9 cellular contexts compared by ENCODE assay signal in the genomic region with DNA sequence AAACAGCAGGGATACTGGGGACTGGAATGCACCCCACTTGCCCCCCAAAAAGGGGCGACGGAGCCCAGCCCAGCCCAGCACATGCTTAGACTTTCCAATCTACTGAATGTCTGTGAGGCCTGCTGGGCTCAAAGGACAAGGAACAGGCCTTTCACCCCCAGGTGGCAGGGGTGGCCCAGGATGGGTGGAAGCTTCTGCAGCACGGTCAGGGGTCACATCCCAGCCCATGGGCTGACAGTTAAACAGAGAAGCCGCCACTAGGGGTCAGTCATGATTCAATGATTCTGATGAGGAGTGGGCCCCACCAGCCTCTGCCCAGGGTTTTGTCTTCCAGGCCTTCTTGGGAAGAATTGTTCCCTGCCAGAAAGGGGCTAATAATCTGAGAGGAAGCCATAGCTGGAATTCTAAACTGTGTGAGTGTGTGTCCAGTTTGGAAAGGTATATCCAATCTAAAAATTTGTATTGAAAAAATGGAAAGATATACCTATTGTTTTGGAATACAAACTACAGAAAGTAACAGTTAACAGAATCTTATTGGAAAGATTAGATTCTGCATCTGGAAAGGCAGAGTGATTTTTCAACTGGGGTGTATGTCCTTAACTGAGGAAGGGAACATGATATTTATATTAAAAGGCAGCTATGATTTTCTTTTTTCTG. TPM values are rescaled to one million over a fixed set of nuclear protein-coding genes. Genes with fewer than 3 reads are reported as not detected.
DNase-seq lines count a peak whose midpoint lies in the region; ATAC-seq, FAIRE-seq and TF ChIP-seq lines count a peak whose summit lies in the region.
"Had no signal": no experiment of that assay in that cellular context is flagged by ENCODE, and none has a peak within 500 bp of the region (broad histone marks: within the 10 kb centered on the region; RNA-seq: fewer than 3 reads in every experiment).

No MANE protein-coding gene starts in this region.

- H2BK120ac ChIP-seq in IMR-90 (ENCODE audit: low read depth, low read length), result no peak overlapping the region

- H3K18ac ChIP-seq in IMR-90 (ENCODE audit: low read depth, low read length), result no peak overlapping the region

- intact Hi-C loops in IMR-90 (cut with micrococcal nuclease), result loop anchor here (1.0 to 5.0 kb wide), 3 partner anchors 71 to 546 kb away; no protein-coding TSS in a partner anchor

- H3K56ac ChIP-seq in IMR-90 (ENCODE audit: extremely low read depth, insufficient read depth, low read length), result no peak overlapping the region

- WGBS in IMR-90 (ENCODE audit: extremely low coverage in 2 of 2, insufficient read length in 1 of 2), 2 experiments, result 0% methylated on average over 1 of the region's 4 CpGs; no CpG with 5 or more reads in 1 of the 2 experiments

- H3K9me3 Mint-ChIP-seq in activated naive CD8-positive, alpha-beta T cell treated with anti-CD3 and anti-CD28 coated beads, Interleukin-2, amount 50 U/mL, for 24 hours, result peaks cover under 1% of the 10 kb centered on the region
- no peaks in the 10 kb centered on the region for H3K9me3 Mint-ChIP-seq in immature natural killer cell

- no TSS peak for BruUV-seq in IMR-90 (replicated peaks; lab: Mats Ljungman, UMichigan)

- no peak overlapping the region for H2AK5ac ChIP-seq in IMR-90 (ENCODE audit: low read depth, low read length)

- H3K14ac ChIP-seq in IMR-90 (replicated peaks; ENCODE audit: low read depth, low read length), result no peak overlapping the region

- peak; percentile 58 for TF ChIP-seq RAD21 in IMR-90 (IDR thresholded peaks at IDR 0.05; ENCODE audit: low read length)

- H3K4me3 Mint-ChIP-seq in activated naive CD8-positive, alpha-beta T cell treated with anti-CD3 and anti-CD28 coated beads, Interleukin-2, amount 50 U/mL, for 24 hours, result no peak overlapping the region
- peak overlapping the region in 2 of 5 donors; percentile 9 to 30 for H3K4me3 Mint-ChIP-seq in immature natural killer cell

- no peak overlapping the region for H2BK20ac ChIP-seq in IMR-90 (ENCODE audit: low read depth, low read length)

- no peaks in the 10 kb centered on the region for H3K36me3 Mint-ChIP-seq in activated naive CD8-positive, alpha-beta T cell treated with anti-CD3 and anti-CD28 coated beads, Interleukin-2, amount 50 U/mL, for 24 hours (ENCODE audit: low read depth)
- H3K36me3 Mint-ChIP-seq in immature natural killer cell, result no peaks in the 10 kb centered on the region

- no peaks in the 10 kb centered on the region for H3K36me3 ChIP-seq in IMR-90 (ENCODE audit: control insufficient read depth, insufficient read depth, low read length)

- no peak overlapping the region for H2BK15ac ChIP-seq in IMR-90 (ENCODE audit: low read depth, low read length)

- in situ Hi-C loops in IMR-90 (cut with MboI; ENCODE audit: low sequenced_read_pairs), result no loop called here

- TF ChIP-seq CTCF in IMR-90 (conservative IDR thresholded peaks at IDR 0.05; ENCODE audit: low read depth, low read length), result peak; percentile 59

- H4K91ac ChIP-seq in IMR-90 (ENCODE audit: insufficient read depth, low read depth, low read length), result no peak overlapping the region

- dilution Hi-C loops in IMR-90 (cut with HindIII; ENCODE audit: low sequenced_read_pairs, unreplicated experiment), result no loop called here

- POLR2A ChIA-PET in IMR-90 (lab: Charles Lee; ENCODE audit: unreplicated experiment), result no interaction called here

- no peaks in the 10 kb centered on the region for H3K9me1 ChIP-seq in IMR-90 (ENCODE audit: insufficient read depth, low read length)

- H3K23ac ChIP-seq in IMR-90 (ENCODE audit: low read depth, low read length), result no peak overlapping the region

- no peak overlapping the region for H2AK9ac ChIP-seq in IMR-90 (replicated peaks; ENCODE audit: low read depth, low read length, poor library complexity)

- peaks cover 8% of the 10 kb centered on the region for H3K27me3 Mint-ChIP-seq in activated naive CD8-positive, alpha-beta T cell treated with anti-CD3 and anti-CD28 coated beads, Interleukin-2, amount 50 U/mL, for 24 hours
- peaks cover 3 to 11% (median 9%) of the 10 kb centered on the region in 3 donors for H3K27me3 Mint-ChIP-seq in immature natural killer cell (ENCODE audit: low read depth in 3 of 3)

- peaks cover 50% of the 10 kb centered on the region for H3K27me3 ChIP-seq in IMR-90 (ENCODE audit: control insufficient read depth, insufficient read depth, low read length)

- H3K9ac ChIP-seq in IMR-90 (ENCODE audit: low read depth, low read length), result no peak overlapping the region

- no peak overlapping the region for H3K4me2 ChIP-seq in IMR-90 (ENCODE audit: low read depth, low read length)

- DNase-seq in DMS53 (lab: John Stamatoyannopoulos, UW) (peak; percentile 71), IMR-90 (peak; percentile 19), RCC 7860 (ENCODE audit: low spot score) (peak; percentile 25), immature natural killer cell (peak in 2 of 3 donors; percentile 11 to 13), T1000 (lab: John Stamatoyannopoulos, UW) (no peak)
- DNase-seq in activated naive CD8-positive, alpha-beta T cell treated with anti-CD3 and anti-CD28 coated beads, Interleukin-2, amount 50 U/mL, for 24 hours, result peak; percentile 71
- peak; percentile 57 to 63 for DNase-seq in stimulated activated CD4-positive, alpha-beta T cell treated with anti-CD3 and anti-CD28 coated beads, Interleukin-2, amount 100 ng/mL, for 24 hours

- no peaks in the 10 kb centered on the region for H3K79me1 ChIP-seq in IMR-90 (ENCODE audit: low read depth in 1 of 2, low read length in 2 of 2)

- no peak overlapping the region for H3K27ac Mint-ChIP-seq in activated naive CD8-positive, alpha-beta T cell treated with anti-CD3 and anti-CD28 coated beads, Interleukin-2, amount 50 U/mL, for 24 hours
- no peak overlapping the region for H3K27ac Mint-ChIP-seq in immature natural killer cell

- no peak overlapping the region for H3K4me3 ChIP-seq in IMR-90 (ENCODE audit: insufficient read depth, low read depth, low read length)

- TF ChIP-seq POLR2A in IMR-90 (IDR thresholded peaks at IDR 0.05; ENCODE audit: low read depth, low read length), result no peak

- H3K27ac ChIP-seq in IMR-90 (ENCODE audit: insufficient read depth, low read length), result no peak overlapping the region

- CTCF ChIA-PET in IMR-90 (lab: Yijun Ruan, JAX), result interaction anchor here (0.7 to 1.5 kb wide), 5 partner anchors 13 to 73 kb away, joined by 3 to 6 read pairs (median 3); no protein-coding TSS in a partner anchor

- H4K5ac ChIP-seq in IMR-90 (ENCODE audit: low read depth, low read length), result no peak overlapping the region

- H3K4ac ChIP-seq in IMR-90 (ENCODE audit: low read depth, low read length), result no peak overlapping the region

- peaks cover 5% of the 10 kb centered on the region for H3K4me1 Mint-ChIP-seq in activated naive CD8-positive, alpha-beta T cell treated with anti-CD3 and anti-CD28 coated beads, Interleukin-2, amount 50 U/mL, for 24 hours
- H3K4me1 Mint-ChIP-seq in immature natural killer cell, result peaks cover 0 to 4% of the 10 kb centered on the region in 2 donors

- peak overlapping the region; percentile 61 for H2AFZ ChIP-seq in IMR-90 (replicated peaks; ENCODE audit: low read length, poor library complexity)

- no peak overlapping the region for H2BK5ac ChIP-seq in IMR-90 (ENCODE audit: low read depth, low read length, poor library complexity, severe bottlenecking)

- H4K8ac ChIP-seq in IMR-90 (ENCODE audit: low read depth in 2 of 2, low read length in 2 of 2), result no peak overlapping the region

- ATAC-seq in IMR-90 (ENCODE audit: low read depth) (peak; percentile 76), GM19397 (IDR thresholded peaks at IDR 0.05; ENCODE audit: unreplicated experiment) (no peak)
- ATAC-seq in activated naive CD8-positive, alpha-beta T cell treated with anti-CD3 and anti-CD28 coated beads, Interleukin-2, amount 50 U/mL, for 24 hours, result peak; percentile 55

- no peaks in the 10 kb centered on the region for H3K4me1 ChIP-seq in IMR-90 (ENCODE audit: control insufficient read depth, insufficient read depth, low read length)

- no peak for FAIRE-seq in RCC 7860 (lab: Jason Lieb, UNC)
- FAIRE-seq: TTC549 had no signal

- H3K9me3 ChIP-seq in IMR-90 (ENCODE audit: control insufficient read depth, insufficient read depth, low read length), result no peaks in the 10 kb centered on the region; the same call in 1 of the 2 replicates

- no peaks in the 10 kb centered on the region for H4K20me1 ChIP-seq in IMR-90 (ENCODE audit: insufficient read depth, low read length)

TF ChIP-seq in IMR-90, 13 proteins besides CTCF, POLR2A, EP300 and RAD21:
- TF ChIP-seq SMC3 (IDR thresholded peaks at IDR 0.05; ENCODE audit: low read depth, low read length), result peak; percentile 49
- no peak for TF ChIP-seq FOS (IDR thresholded peaks at IDR 0.05; ENCODE audit: low read depth, low read length)
- TF ChIP-seq NFE2L2 (IDR thresholded peaks at IDR 0.05; ENCODE audit: low read depth, low read length), result no peak

RNA-seq across cellular contexts. Expression of a gene that starts 2.2 kb away (rescaled TPM):
- not detected in 2 replicates for total RNA-seq in IMR-90 (2012; rRNA removed)
- not detected in 2 replicates for polyA plus RNA-seq in IMR-90 (2012; rRNA removed)
- polyA plus RNA-seq in IMR-90 (2012; cell fraction: cytosol; rRNA removed), result not detected in 2 replicates
- polyA plus RNA-seq in IMR-90 (2012; cell fraction: nucleus; rRNA removed; ENCODE audit: low replicate concordance), result not detected in 2 replicates
- not detected for polyA plus RNA-seq in immature natural killer cell

RNA-seq across cellular contexts. Expression of a gene that starts 18.0 kb away (rescaled TPM):
- not detected in 2 replicates for total RNA-seq in IMR-90 (2012; rRNA removed)
- polyA plus RNA-seq in IMR-90 (2012; rRNA removed) (not detected in 2 replicates), immature natural killer cell (not detected)
- polyA plus RNA-seq in IMR-90 (2012; cell fraction: cytosol; rRNA removed), result not detected in 2 replicates
- polyA plus RNA-seq in IMR-90 (2012; cell fraction: nucleus; rRNA removed; ENCODE audit: low replicate concordance), result not detected in 2 replicates
